In genomic region chr15:62391565-62392262, GRCh38 we compare ENCODE assay signal across 8 cellular contexts. TPM values are rescaled to one million over a fixed set of nuclear protein-coding genes. Genes with fewer than 3 reads are reported as not detected.
DNase-seq lines count a peak whose midpoint lies in the region; ATAC-seq, FAIRE-seq and TF ChIP-seq lines count a peak whose summit lies in the region.

No MANE protein-coding gene starts in this region.

- H3K4me3 Mint-ChIP-seq in CD14-positive monocyte, result peak overlapping the region; percentile 89 to 96

- no peak for ATAC-seq in HG02852 (IDR thresholded peaks at IDR 0.05; ENCODE audit: unreplicated experiment)
- no peak for ATAC-seq in GM18861 (IDR thresholded peaks at IDR 0.05; ENCODE audit: unreplicated experiment)

- peaks cover 37 to 41% (median 38%) of the 10 kb centered on the region in 3 donors for H3K27me3 Mint-ChIP-seq in CD14-positive monocyte (ENCODE audit: low read depth in 3 of 3)

- no peak for DNase-seq in CD14-positive monocyte (ENCODE audit: low spot score)
- DNase-seq in HTR-8/SVneo (ENCODE audit: insufficient read length, low spot score), result peak; percentile 27
- peak; percentile 33 for DNase-seq in stimulated activated CD4-positive, alpha-beta T cell treated with anti-CD3 and anti-CD28 coated beads, Interleukin-12 subunit alpha, Interleukin-12 subunit beta, amount 100 ng/mL, for 4 hours

- peak overlapping the region; percentile 85 for H3K27ac ChIP-seq in VCaP
- peak overlapping the region; percentile 39 for H3K27ac ChIP-seq in cingulate gyrus (ENCODE audit: low read depth, low read length)
- H3K27ac ChIP-seq in layer of hippocampus (ENCODE audit: low read depth, low read length), result peak overlapping the region; percentile 35

- intact Hi-C loops in CD14-positive monocyte (cut with micrococcal nuclease), result no loop called here

- H3K27ac Mint-ChIP-seq in CD14-positive monocyte, result peak overlapping the region in 1 of 7 donors; percentile 22

- peaks cover 25% of the 10 kb centered on the region for H3K4me1 Mint-ChIP-seq in CD14-positive monocyte

- peaks cover 0 to 15% (median 3%) of the 10 kb centered on the region in 7 donors for H3K9me3 Mint-ChIP-seq in CD14-positive monocyte

- peaks cover 0 to 4% of the 10 kb centered on the region in 2 donors for H3K36me3 Mint-ChIP-seq in CD14-positive monocyte

- TF ChIP-seq CTCF in CD14-positive monocyte (IDR thresholded peaks at IDR 0.05) (no peak), VCaP (conservative IDR thresholded peaks at IDR 0.05) (peak; percentile 55)

- no peaks in the 10 kb centered on the region for H3K27me3 ChIP-seq in layer of hippocampus (ENCODE audit: control insufficient read depth, insufficient read depth, low read length)

- no peak for FAIRE-seq in HTR-8/SVneo (lab: Jason Lieb, UNC)

RNA-seq across cellular contexts. Expression of gene TLN2, which starts 1.4 kb away (rescaled TPM):
- under 1 TPM; 0.12 to 0.22 TPM for polyA plus RNA-seq in CD14-positive monocyte

Comparison
In these comparisons a context has a peak if more than half of its experiments do, and no peak if none do; other contexts are left out.
1. H3K27ac ChIP-seq: peak in every context shown above with its lines; median percentile 85 in VCaP; 39 in cingulate gyrus; 35 in layer of hippocampus.